In the genomic region with DNA sequence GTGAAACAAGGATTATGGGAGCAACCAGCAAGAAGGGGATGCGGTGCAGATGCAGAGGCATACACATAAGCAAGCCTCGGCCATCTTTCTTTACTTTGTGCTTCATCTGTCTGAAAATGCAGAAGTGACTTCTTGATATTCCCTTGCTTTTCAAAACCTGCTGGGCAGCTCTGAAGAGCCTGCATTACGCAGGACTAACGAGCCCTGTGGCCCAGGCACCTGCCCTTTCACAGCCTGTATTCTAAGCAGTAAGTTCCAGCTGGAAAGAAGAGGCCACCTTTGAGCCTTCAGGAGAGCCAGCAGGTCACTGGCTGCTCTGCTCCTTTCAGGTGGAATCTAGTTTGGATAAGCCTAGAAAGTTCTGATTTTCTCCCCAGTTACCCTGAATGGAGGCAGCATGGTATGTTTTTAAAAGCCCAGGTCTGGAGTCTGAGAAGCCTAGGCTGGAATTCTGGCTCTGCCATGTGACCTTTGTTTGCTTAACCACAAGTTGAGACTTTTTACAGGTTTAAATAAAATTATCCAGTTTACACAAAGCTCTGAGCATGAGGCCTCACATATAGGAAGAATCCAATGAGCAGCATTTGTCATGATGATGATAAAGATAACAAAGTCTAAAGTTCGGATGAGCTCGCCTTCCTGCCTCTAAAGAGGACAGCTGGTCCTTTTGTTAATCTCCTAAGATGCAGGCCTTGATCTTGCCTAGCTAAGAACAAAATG, we compare ENCODE assay signal across 14 cellular contexts.
DNase-seq lines count a peak whose midpoint lies in the region; ATAC-seq, FAIRE-seq and TF ChIP-seq lines count a peak whose summit lies in the region.
"Had no signal": no experiment of that assay in that cellular context is flagged by ENCODE, and none has a peak within 500 bp of the region (broad histone marks: within the 10 kb centered on the region; RNA-seq: fewer than 3 reads in every experiment).

No MANE protein-coding gene starts in this region.

- no peaks in the 10 kb centered on the region for H3K9me3 Mint-ChIP-seq in CD4-positive, CD25-positive, alpha-beta regulatory T cell
- no peaks in the 10 kb centered on the region for H3K9me3 Mint-ChIP-seq in activated naive CD8-positive, alpha-beta T cell treated with anti-CD3 and anti-CD28 coated beads, Interleukin-2, amount 50 U/mL, for 24 hours
- no peaks in the 10 kb centered on the region for H3K9me3 Mint-ChIP-seq in osteocyte (ENCODE audit: unreplicated experiment)
- H3K9me3 Mint-ChIP-seq: brain had no signal

- TF ChIP-seq CTCF in osteocyte (IDR thresholded peaks at IDR 0.05), result no peak

- no peak overlapping the region for H3K4me3 Mint-ChIP-seq in CD4-positive, CD25-positive, alpha-beta regulatory T cell
- no peak overlapping the region for H3K4me3 Mint-ChIP-seq in activated naive CD8-positive, alpha-beta T cell treated with anti-CD3 and anti-CD28 coated beads, Interleukin-2, amount 50 U/mL, for 24 hours
- no peak overlapping the region for H3K4me3 Mint-ChIP-seq in osteocyte (ENCODE audit: unreplicated experiment)
- H3K4me3 Mint-ChIP-seq: brain had no signal

- no peak for ATAC-seq in CD4-positive, CD25-positive, alpha-beta regulatory T cell (ENCODE audit: low read depth in 2 of 2)
- no peak for ATAC-seq in activated naive CD8-positive, alpha-beta T cell treated with anti-CD3 and anti-CD28 coated beads, Interleukin-2, amount 50 U/mL, for 24 hours
- no peak for ATAC-seq in esophagus mucosa

- H3K4me3 ChIP-seq in CD4-positive, CD25-positive, alpha-beta regulatory T cell (ENCODE audit: low read depth, low read length), result no peak overlapping the region
- H3K4me3 ChIP-seq: SJCRH30 had no signal

- peaks cover 0 to 13% (median 5%) of the 10 kb centered on the region in 4 donors for H3K4me1 Mint-ChIP-seq in CD4-positive, CD25-positive, alpha-beta regulatory T cell
- H3K4me1 Mint-ChIP-seq in activated naive CD8-positive, alpha-beta T cell treated with anti-CD3 and anti-CD28 coated beads, Interleukin-2, amount 50 U/mL, for 24 hours, result peaks cover 24% of the 10 kb centered on the region
- peaks cover 5% of the 10 kb centered on the region for H3K4me1 Mint-ChIP-seq in osteocyte (ENCODE audit: unreplicated experiment)

- H3K27ac Mint-ChIP-seq in CD4-positive, CD25-positive, alpha-beta regulatory T cell, result peak overlapping the region in 2 of 3 donors; percentile 75 to 83
- peak overlapping the region; percentile 55 for H3K27ac Mint-ChIP-seq in activated naive CD8-positive, alpha-beta T cell treated with anti-CD3 and anti-CD28 coated beads, Interleukin-2, amount 50 U/mL, for 24 hours
- peak overlapping the region; percentile 14 for H3K27ac Mint-ChIP-seq in osteocyte (ENCODE audit: unreplicated experiment)

- H3K9me3 ChIP-seq in CD4-positive, CD25-positive, alpha-beta regulatory T cell (ENCODE audit: control insufficient read depth in 2 of 2, low read length in 2 of 2), result no peaks in the 10 kb centered on the region
- H3K9me3 ChIP-seq: SJCRH30 had no signal

- peaks cover 95% of the 10 kb centered on the region for H3K36me3 ChIP-seq in CD4-positive, CD25-positive, alpha-beta regulatory T cell (ENCODE audit: control insufficient read depth, insufficient read depth, low read length)

- TF ChIP-seq POLR2A in GM12891 (IDR thresholded peaks at IDR 0.05; ENCODE audit: low read depth, low read length), result no peak

- H3K27me3 ChIP-seq in CD4-positive, CD25-positive, alpha-beta regulatory T cell (ENCODE audit: control insufficient read depth, insufficient read depth, low read length), result no peaks in the 10 kb centered on the region
- H3K27me3 ChIP-seq: SJCRH30 had no signal

- H3K36me3 Mint-ChIP-seq in CD4-positive, CD25-positive, alpha-beta regulatory T cell, result peaks cover 65% of the 10 kb centered on the region
- H3K36me3 Mint-ChIP-seq in activated naive CD8-positive, alpha-beta T cell treated with anti-CD3 and anti-CD28 coated beads, Interleukin-2, amount 50 U/mL, for 24 hours (ENCODE audit: low read depth), result peaks cover 70% of the 10 kb centered on the region
- H3K36me3 Mint-ChIP-seq in osteocyte (ENCODE audit: unreplicated experiment), result peaks cover 51% of the 10 kb centered on the region

- H3K4me1 ChIP-seq in CD4-positive, CD25-positive, alpha-beta regulatory T cell (ENCODE audit: control insufficient read depth, insufficient read depth, low read length, poor library complexity, severe bottlenecking), result no peaks in the 10 kb centered on the region

- no peak for DNase-seq in CD4-positive, CD25-positive, alpha-beta regulatory T cell
- DNase-seq in GM12891 (ENCODE audit: insufficient read length, low spot score) (no peak), osteocyte (ENCODE audit: extremely low spot score, unreplicated experiment) (no peak), foreskin melanocyte (no peak), GM19238 (ENCODE audit: insufficient read length, low spot score) (no peak)
- DNase-seq in activated naive CD8-positive, alpha-beta T cell treated with anti-CD3 and anti-CD28 coated beads, Interleukin-2, amount 50 U/mL, for 24 hours, result no peak
- DNase-seq: COR-L47; NCI-H2081; NK-92 treated with Interleukin-12 subunit alpha and Interleukin-12 subunit beta, amount 100 ng/mL, for 24 hours; SJCRH30; stimulated activated naive CD4-positive, alpha-beta T cell had no signal

- peak overlapping the region; percentile 27 for H3K27ac ChIP-seq in CD4-positive, CD25-positive, alpha-beta regulatory T cell (ENCODE audit: insufficient read depth, low read length, poor library complexity, severe bottlenecking)
- H3K27ac ChIP-seq: SJCRH30 had no signal

- no peaks in the 10 kb centered on the region for H3K27me3 Mint-ChIP-seq in CD4-positive, CD25-positive, alpha-beta regulatory T cell
- no peaks in the 10 kb centered on the region for H3K27me3 Mint-ChIP-seq in activated naive CD8-positive, alpha-beta T cell treated with anti-CD3 and anti-CD28 coated beads, Interleukin-2, amount 50 U/mL, for 24 hours
- H3K27me3 Mint-ChIP-seq in osteocyte (ENCODE audit: unreplicated experiment), result no peaks in the 10 kb centered on the region
- H3K27me3 Mint-ChIP-seq: brain had no signal

- no peak for FAIRE-seq in GM12891 (lab: Jason Lieb, UNC)
- FAIRE-seq: islet of Langerhans had no signal

TF ChIP-seq in GM12891, 5 proteins besides CTCF, POLR2A, EP300 and RAD21:
- TF ChIP-seq POLR2AphosphoS5 (IDR thresholded peaks at IDR 0.05; ENCODE audit: low read depth, low read length) (no peak), SPI1 (IDR thresholded peaks at IDR 0.05; ENCODE audit: low read depth, low read length) (0 out of 2 replicates have a peak, but pooled peaks have one; percentile 6)

Comparison
In these comparisons a context has a peak if more than half of its experiments do, and no peak if none do; other contexts are left out.
1. H3K27ac Mint-ChIP-seq: peak in every context shown above with its lines; median percentile 79 in CD4-positive, CD25-positive, alpha-beta regulatory T cell; 55 in activated naive CD8-positive, alpha-beta T cell treated with anti-CD3 and anti-CD28 coated beads, Interleukin-2, amount 50 U/mL, for 24 hours; 14 in osteocyte.